In the genomic region with DNA sequence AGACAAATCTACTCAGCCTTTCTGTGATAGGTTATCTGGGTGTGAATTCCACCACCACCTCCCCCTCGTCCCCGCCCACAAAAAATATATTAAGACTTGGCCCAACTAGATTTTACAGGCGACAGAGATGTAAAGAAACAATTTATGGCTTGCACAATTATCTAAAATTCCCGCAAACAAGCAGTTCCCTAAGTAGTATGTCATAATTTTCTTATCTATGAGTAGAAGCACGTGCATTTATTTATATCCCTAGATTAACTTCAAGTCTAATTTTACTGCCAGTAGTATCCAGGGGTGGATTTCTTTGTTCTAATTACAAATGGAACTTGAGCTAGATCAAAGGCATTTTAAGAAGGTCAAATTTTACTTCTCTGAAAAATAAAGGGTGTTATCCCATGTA, we compare ENCODE assay signal across 9 cellular contexts. TPM values are rescaled to one million over a fixed set of nuclear protein-coding genes. Genes with fewer than 3 reads are reported as not detected.
A peak's percentile ranks its signal among the peaks of the same experiment; 100 is the strongest.
DNase-seq lines count a peak whose midpoint lies in the region; ATAC-seq, FAIRE-seq and TF ChIP-seq lines count a peak whose summit lies in the region.
"Had no signal": no experiment of that assay in that cellular context is flagged by ENCODE, and none has a peak within 500 bp of the region (broad histone marks: within the 10 kb centered on the region; RNA-seq: fewer than 3 reads in every experiment).

No MANE protein-coding gene starts in this region.

- WGBS in SK-N-SH (ENCODE audit: low lambda C conversion rate): 31% methylated on average over 5 of the region's 5 CpGs
- WGBS in spleen, 5 donors: 67 to 80% (median 73%) methylated on average over 5 of the region's 5 CpGs

- no peak overlapping the region for H3K27ac ChIP-seq in SK-N-SH (ENCODE audit: low read depth in 2 of 2, low read length in 1 of 2)
- peak overlapping the region in 4 of 8 donors; percentile 84 to 91 (median 88) for H3K27ac ChIP-seq in spleen
- H3K27ac ChIP-seq in substantia nigra (ENCODE audit: low read depth, low read length, poor library complexity, severe bottlenecking): no peak overlapping the region

- H3K9me3 Mint-ChIP-seq in activated B cell treated with CpG ODN at 0.5 μM for 24 hours: no peaks in the 10 kb centered on the region
- peaks cover 0 to 6% (median 2%) of the 10 kb centered on the region in 6 donors for H3K9me3 Mint-ChIP-seq in immature natural killer cell

- TF ChIP-seq EP300 in SK-N-SH (IDR thresholded peaks at IDR 0.05; ENCODE audit: borderline replicate concordance in 1 of 2, low read depth in 1 of 2, low read length in 1 of 2): no peak

- H3K4me1 Mint-ChIP-seq in activated B cell treated with CpG ODN at 0.5 μM for 24 hours (peaks cover 14% of the 10 kb centered on the region), immature natural killer cell (peaks cover 9 to 15% of the 10 kb centered on the region in 2 donors)

- no peak for TF ChIP-seq POLR2A in spleen (IDR thresholded peaks at IDR 0.05)

- intact Hi-C loops in activated B cell treated with CpG ODN at 0.5 μM for 24 hours (cut with micrococcal nuclease): loop anchor here (2.0 to 5.0 kb wide), 2 partner anchors 95 to 131 kb away; a partner anchor contains a TSS
- intact Hi-C loops in spleen (cut with DNase I; ENCODE audit: low total_unique reads): loop anchor here (5.0 kb wide), 1 partner anchor 49 kb away; no protein-coding TSS in a partner anchor

- POLR2A ChIA-PET in SK-N-SH (lab: Yijun Ruan, JAX) (no interaction called here), activated B cell treated with CpG ODN at 0.5 μM for 24 hours (lab: Charles Lee) (no interaction called here)

- H4K20me1 ChIP-seq in SK-N-SH (ENCODE audit: insufficient read depth): no peaks in the 10 kb centered on the region

- H3K27ac Mint-ChIP-seq in activated B cell treated with CpG ODN at 0.5 μM for 24 hours (no peak overlapping the region), immature natural killer cell (no peak overlapping the region)

- H3K27me3 ChIP-seq in SK-N-SH (ENCODE audit: insufficient read depth) (peaks cover 26% of the 10 kb centered on the region), spleen (replicated peaks in 1 of 7) (peaks cover 0 to 60% (median 17%) of the 10 kb centered on the region in 7 donors)

- H3K27me3 Mint-ChIP-seq in activated B cell treated with CpG ODN at 0.5 μM for 24 hours: peaks cover 55% of the 10 kb centered on the region
- H3K27me3 Mint-ChIP-seq in immature natural killer cell (ENCODE audit: low read depth in 3 of 3): peaks cover 17 to 28% (median 19%) of the 10 kb centered on the region in 3 donors

- no peak for FAIRE-seq in HTR-8/SVneo (lab: Jason Lieb, UNC)

- H2AFZ ChIP-seq in SK-N-SH (ENCODE audit: low read depth): no peak overlapping the region

- H3F3A ChIP-seq in SK-N-SH (replicated peaks; ENCODE audit: insufficient read depth): peaks cover 6% of the 10 kb centered on the region

- TF ChIP-seq CTCF in SK-N-SH (IDR thresholded peaks at IDR 0.05) (no peak), activated B cell treated with CpG ODN at 0.5 μM for 24 hours (IDR thresholded peaks at IDR 0.05) (no peak), spleen (IDR thresholded peaks at IDR 0.05 in 8 of 11, conservative IDR thresholded peaks at IDR 0.05 in 3 of 11) (no peak)

- TF ChIP-seq RAD21 in SK-N-SH (IDR thresholded peaks at IDR 0.05; ENCODE audit: low read length): no peak

- CTCF ChIA-PET in SK-N-SH (lab: Yijun Ruan, JAX) (interaction anchor here (1.4 to 3.6 kb wide), 4 partner anchors 9 to 50 kb away, joined by 3 to 24 read pairs (median 10); no protein-coding TSS in a partner anchor), activated B cell treated with CpG ODN at 0.5 μM for 24 hours (lab: Charles Lee) (no interaction called here)

- H3K4me2 ChIP-seq in SK-N-SH: peak overlapping the region; percentile 95; the same call in 1 of the 2 replicates

- no peak overlapping the region for H3K9ac ChIP-seq in SK-N-SH

- H3K4me3 ChIP-seq in SK-N-SH (ENCODE audit: low read depth in 2 of 2, low read length in 1 of 2) (no peak overlapping the region; a peak in 2 of 4 replicates), spleen (peak overlapping the region in 7 of 8 donors; percentile 54 to 82 (median 58))

- DNase-seq in SK-N-SH: no peak
- no peak for DNase-seq in activated B cell treated with CpG ODN at 0.5 μM for 24 hours
- no peak for DNase-seq in immature natural killer cell
- DNase-seq in spleen: no peak
- DNase-seq in substantia nigra (lab: John Stamatoyannopoulos, UW): no peak
- no peak for DNase-seq in HTR-8/SVneo (ENCODE audit: insufficient read length, low spot score)
- DNase-seq: activated gamma-delta T cell had no signal

- H3K36me3 ChIP-seq in SK-N-SH (replicated peaks in 1 of 2; ENCODE audit: control insufficient read depth in 1 of 2, insufficient read depth in 2 of 2, low read length in 1 of 2): no peaks in the 10 kb centered on the region
- no peaks in the 10 kb centered on the region for H3K36me3 ChIP-seq in spleen

- ATAC-seq in SK-N-SH treated with all-trans-retinoic acid at 6 μM for 48 hours (no peak), activated B cell treated with CpG ODN at 0.5 μM for 24 hours (ENCODE audit: low read depth) (no peak), GM19328 (IDR thresholded peaks at IDR 0.05; ENCODE audit: unreplicated experiment) (no peak)

- peaks cover 0 to 11% of the 10 kb centered on the region in 2 experiments; a peak in 2 of 4 replicates for H3K4me1 ChIP-seq in SK-N-SH (ENCODE audit: control insufficient read depth in 1 of 2, insufficient read depth in 2 of 2, low read depth in 1 of 2, low read length in 1 of 2)
- H3K4me1 ChIP-seq in spleen: peaks cover 0 to 30% (median 16%) of the 10 kb centered on the region in 6 donors

- H3K79me2 ChIP-seq in SK-N-SH (ENCODE audit: insufficient read depth): no peaks in the 10 kb centered on the region

- H3K9me3 ChIP-seq in SK-N-SH (no peaks in the 10 kb centered on the region), spleen (no peaks in the 10 kb centered on the region)

- H3K36me3 Mint-ChIP-seq in activated B cell treated with CpG ODN at 0.5 μM for 24 hours (ENCODE audit: low read depth) (no peaks in the 10 kb centered on the region), immature natural killer cell (peaks cover 0 to 3% (median 0%) of the 10 kb centered on the region in 3 donors)

- H3K9me2 ChIP-seq in SK-N-SH: 0 out of 2 replicates have a peak, but pooled peaks cover 3% of the 10 kb centered on the region

- peak overlapping the region; percentile 90 for H3K4me3 Mint-ChIP-seq in activated B cell treated with CpG ODN at 0.5 μM for 24 hours
- peak overlapping the region; percentile 76 to 90 (median 80) for H3K4me3 Mint-ChIP-seq in immature natural killer cell

TF ChIP-seq in SK-N-SH, 30 proteins besides CTCF, POLR2A, EP300 and RAD21 (continues in another document):
- no peak for TF ChIP-seq ELF1 (IDR thresholded peaks at IDR 0.05)
- TF ChIP-seq, protein P1, sequence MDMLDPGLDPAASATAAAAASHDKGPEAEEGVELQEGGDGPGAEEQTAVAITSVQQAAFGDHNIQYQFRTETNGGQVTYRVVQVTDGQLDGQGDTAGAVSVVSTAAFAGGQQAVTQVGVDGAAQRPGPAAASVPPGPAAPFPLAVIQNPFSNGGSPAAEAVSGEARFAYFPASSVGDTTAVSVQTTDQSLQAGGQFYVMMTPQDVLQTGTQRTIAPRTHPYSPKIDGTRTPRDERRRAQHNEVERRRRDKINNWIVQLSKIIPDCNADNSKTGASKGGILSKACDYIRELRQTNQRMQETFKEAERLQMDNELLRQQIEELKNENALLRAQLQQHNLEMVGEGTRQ (IDR thresholded peaks at IDR 0.05; ENCODE audit: borderline replicate concordance, low read depth, low read length): no peak
- no peak for TF ChIP-seq SIN3A (IDR thresholded peaks at IDR 0.05; ENCODE audit: borderline replicate concordance, low read depth, low read length)
- no peak for TF ChIP-seq NRF1 (IDR thresholded peaks at IDR 0.05; ENCODE audit: low read depth, low read length)
- no peak for TF ChIP-seq MEF2A (IDR thresholded peaks at IDR 0.05; ENCODE audit: borderline replicate concordance, low read depth)
- TF ChIP-seq JUND (IDR thresholded peaks at IDR 0.05): no peak
- TF ChIP-seq EZH2phosphoT487 (IDR thresholded peaks at IDR 0.05; ENCODE audit: borderline replicate concordance, low read depth): no peak
- TF ChIP-seq NFIC (IDR thresholded peaks at IDR 0.05; ENCODE audit: borderline replicate concordance): no peak
- no peak for TF ChIP-seq FOSL2 (IDR thresholded peaks at IDR 0.05; ENCODE audit: borderline replicate concordance, low read depth)

TF ChIP-seq in SK-N-SH treated with all-trans-retinoic acid at 6 μM for 48 hours, 23 proteins besides CTCF, POLR2A, EP300 and RAD21:
- TF ChIP-seq SNAI2 (CRISPR knock-in tag; IDR thresholded peaks at IDR 0.05) (no peak), TOX (CRISPR knock-in tag; IDR thresholded peaks at IDR 0.05; ENCODE audit: borderline replicate concordance) (no peak), GLIS3 (CRISPR knock-in tag; IDR thresholded peaks at IDR 0.05) (no peak)
TF ChIP-seq in SK-N-SH treated with all-trans-retinoic acid at 6 μM for 48 hours: peak in this region for 0.

RNA-seq across cellular contexts. Expression of a gene that starts 1.7 kb away (rescaled TPM):
- polyA plus RNA-seq in SK-N-SH (2012; rRNA removed) (0.21 TPM in 1 of 2 replicates, not detected in the other), immature natural killer cell (not detected), spleen (10 to 100 TPM in 1 of 3 donors, 1 to 10 TPM in 2; 4.7 to 12.8 (median 8.7) TPM)
- 0.10 and 0.14 TPM in 2 replicates for polyA plus RNA-seq in SK-N-SH (2012; cell fraction: cytosol; rRNA removed)
- 0.05 TPM in 2 replicates for polyA plus RNA-seq in SK-N-SH (2012; cell fraction: nucleus; rRNA removed)
- total RNA-seq in activated B cell treated with CpG ODN at 0.5 μM for 24 hours (not detected in 2 replicates), spleen (10 to 100 TPM; 28.8 to 61.2 (median 47.7) TPM)

Comparison
In these comparisons a context has a peak if more than half of its experiments do, and no peak if none do; other contexts are left out.
1. H3K4me3 ChIP-seq: peak in spleen (7 of 8); none in SK-N-SH (0 of 2).